1 cellular context compared by ENCODE assay signal in genomic region chr6:26055670-26056582, GRCh38.
TF ChIP-seq lines count a peak whose summit lies in the region.

No MANE protein-coding gene starts in this region.

TF ChIP-seq in HepG2, 621 proteins besides CTCF, POLR2A, EP300 and RAD21 (continued from another document and continues in another):
- TF ChIP-seq ZNF512B (CRISPR knock-in tag; IDR thresholded peaks at IDR 0.05; ENCODE audit: borderline replicate concordance) (peak; percentile 87; the same call in 1 of the 2 replicates), LBX2 (CRISPR knock-in tag; IDR thresholded peaks at IDR 0.05; ENCODE audit: borderline replicate concordance) (no peak), ZNF83 (CRISPR knock-in tag; IDR thresholded peaks at IDR 0.05; ENCODE audit: borderline replicate concordance) (peak; percentile 88), FOXA1 (IDR thresholded peaks at IDR 0.05) (no peak), FOXA1 (CRISPR knock-in tag; IDR thresholded peaks at IDR 0.05) (no peak; the same call in none of the 2 replicates), ZNF737 (CRISPR knock-in tag; IDR thresholded peaks at IDR 0.05; ENCODE audit: borderline replicate concordance) (peak; percentile 97), ZNF746 (CRISPR knock-in tag; IDR thresholded peaks at IDR 0.05) (peak; percentile 63), ZNF44 (CRISPR knock-in tag; IDR thresholded peaks at IDR 0.05) (no peak; the same call in 1 of the 2 replicates), ZNF33B (CRISPR knock-in tag; IDR thresholded peaks at IDR 0.05) (peak; percentile 91; the same call in 1 of the 2 replicates), HIVEP1 (CRISPR knock-in tag; IDR thresholded peaks at IDR 0.05) (no peak), ZSCAN21 (CRISPR knock-in tag; IDR thresholded peaks at IDR 0.05; ENCODE audit: borderline replicate concordance) (no peak; the same call in none of the 2 replicates), POGZ (CRISPR knock-in tag; IDR thresholded peaks at IDR 0.05) (no peak; the same call in 1 of the 2 replicates), ATRX (CRISPR knock-in tag; IDR thresholded peaks at IDR 0.05; ENCODE audit: borderline replicate concordance) (0 out of 2 replicates have a peak, but pooled peaks have one; percentile 60), CSRNP1 (CRISPR knock-in tag; IDR thresholded peaks at IDR 0.05) (peak; percentile 90), ETV5 (CRISPR knock-in tag; IDR thresholded peaks at IDR 0.05; ENCODE audit: borderline replicate concordance) (peak; percentile 58; the same call in 1 of the 2 replicates), ZNF564 (CRISPR knock-in tag; IDR thresholded peaks at IDR 0.05) (peak; percentile 68; the same call in 1 of the 2 replicates), ZNF329 (CRISPR knock-in tag; IDR thresholded peaks at IDR 0.05; ENCODE audit: low read depth) (peak; percentile 83), ZNF260 (CRISPR knock-in tag; IDR thresholded peaks at IDR 0.05; ENCODE audit: borderline replicate concordance, low read depth) (0 out of 2 replicates have a peak, but pooled peaks have one; percentile 54), ZNF749 (CRISPR knock-in tag; IDR thresholded peaks at IDR 0.05; ENCODE audit: borderline replicate concordance) (no peak; the same call in 1 of the 2 replicates), RFX5 (IDR thresholded peaks at IDR 0.05; ENCODE audit: low read depth, low read length) (peak; percentile 41; the same call in 1 of the 2 replicates), TRIM22 (IDR thresholded peaks at IDR 0.05) (no peak), TFAP4 (IDR thresholded peaks at IDR 0.05; ENCODE audit: borderline replicate concordance, low read depth) (peak; percentile 4; the same call in 1 of the 2 replicates), ZNF546 (CRISPR knock-in tag; conservative IDR thresholded peaks at IDR 0.05) (peak; percentile 85), PCBP2 (optimal IDR thresholded peaks at IDR 0.05; ENCODE audit: low read depth, low read length, poor library complexity, severe bottlenecking) (no peak), IRF9 (CRISPR knock-in tag; IDR thresholded peaks at IDR 0.05; ENCODE audit: borderline replicate concordance) (peak; percentile 84), ISX (CRISPR knock-in tag; conservative IDR thresholded peaks at IDR 0.05) (0 out of 2 replicates have a peak, but pooled peaks have one; percentile 40), RFXAP (CRISPR knock-in tag; IDR thresholded peaks at IDR 0.05; ENCODE audit: borderline replicate concordance) (no peak), THYN1 (CRISPR knock-in tag; IDR thresholded peaks at IDR 0.05; ENCODE audit: borderline replicate concordance, low read depth) (no peak), ASH2L (IDR thresholded peaks at IDR 0.05; ENCODE audit: insufficient read length, low read depth, low read length) (peak; percentile 91), MAF1 (CRISPR knock-in tag; IDR thresholded peaks at IDR 0.05; ENCODE audit: borderline replicate concordance) (peak; percentile 47; the same call in 1 of the 2 replicates), ZNF274 (CRISPR knock-in tag; IDR thresholded peaks at IDR 0.05) (peak; percentile 66; the same call in 1 of the 2 replicates), CSRNP2 (CRISPR knock-in tag; conservative IDR thresholded peaks at IDR 0.05; ENCODE audit: low read depth) (peak; percentile 82; the same call in 1 of the 2 replicates), RFX1 (IDR thresholded peaks at IDR 0.05) (no peak), NFIC (IDR thresholded peaks at IDR 0.05; ENCODE audit: low read length) (peak; percentile 86), FOXO1 (CRISPR knock-in tag; IDR thresholded peaks at IDR 0.05) (peak; percentile 20; the same call in 1 of the 2 replicates), BHLHE40 (IDR thresholded peaks at IDR 0.05; ENCODE audit: low read length) (no peak), KDM4B (CRISPR knock-in tag; IDR thresholded peaks at IDR 0.05) (no peak), HNF1B (CRISPR knock-in tag; IDR thresholded peaks at IDR 0.05) (peak; percentile 67), NFE2L1 (CRISPR knock-in tag; IDR thresholded peaks at IDR 0.05; ENCODE audit: borderline replicate concordance) (peak; percentile 68; the same call in 1 of the 2 replicates), SOX13 (IDR thresholded peaks at IDR 0.05) (peak; percentile 55; the same call in 1 of the 2 replicates), SOX13 (CRISPR knock-in tag; conservative IDR thresholded peaks at IDR 0.05 in 1 of 2, IDR thresholded peaks at IDR 0.05 in 1 of 2) (peak in 1 of 2 experiments; percentile 40; a peak in 2 of 4 replicates), NFYC (CRISPR knock-in tag; IDR thresholded peaks at IDR 0.05) (peak; percentile 84), RAD51 (IDR thresholded peaks at IDR 0.05; ENCODE audit: borderline replicate concordance) (no peak), SETDB1 (CRISPR knock-in tag; IDR thresholded peaks at IDR 0.05; ENCODE audit: borderline replicate concordance) (no peak), FOXP1 (IDR thresholded peaks at IDR 0.05) (no peak), FOXP1 (CRISPR knock-in tag; IDR thresholded peaks at IDR 0.05) (no peak), ZZZ3 (CRISPR knock-in tag; IDR thresholded peaks at IDR 0.05; ENCODE audit: borderline replicate concordance) (no peak), HBP1 (CRISPR knock-in tag; IDR thresholded peaks at IDR 0.05; ENCODE audit: low read depth) (no peak; the same call in 1 of the 2 replicates), NFYB (CRISPR knock-in tag; IDR thresholded peaks at IDR 0.05) (peak; percentile 90), ZFP82 (CRISPR knock-in tag; IDR thresholded peaks at IDR 0.05; ENCODE audit: borderline replicate concordance) (no peak), PRDM15 (CRISPR knock-in tag; IDR thresholded peaks at IDR 0.05) (no peak)
